In genomic region chr13:110444226-110444653, GRCh38 we compare ENCODE assay signal across 8 cellular contexts.
A peak's percentile ranks its signal among the peaks of the same experiment; 100 is the strongest.
DNase-seq lines count a peak whose midpoint lies in the region; ATAC-seq lines count a peak whose summit lies in the region.

No MANE protein-coding gene starts in this region.

- H3K27ac ChIP-seq in naive thymus-derived CD4-positive, alpha-beta T cell (ENCODE audit: low read depth, low read length), result no peak overlapping the region

- H3K27me3 Mint-ChIP-seq in naive thymus-derived CD4-positive, alpha-beta T cell, result peaks cover 25 to 58% (median 51%) of the 10 kb centered on the region in 5 donors
- peaks cover 3 to 12% (median 6%) of the 10 kb centered on the region in 3 donors for H3K27me3 Mint-ChIP-seq in immature natural killer cell (ENCODE audit: low read depth in 3 of 3)

- POLR2A ChIA-PET in naive thymus-derived CD4-positive, alpha-beta T cell (lab: Charles Lee), result no interaction called here

- DNase-seq in DMS53 (lab: John Stamatoyannopoulos, UW) (peak; percentile 62), OCI-M1 (lab: John Stamatoyannopoulos, UW) (peak; percentile 49), left ventricle myocardium superior (no peak), immature natural killer cell (no peak), NCI-H1417 treated with DMSO at 0.1 percent for 48 hours (lab: John Stamatoyannopoulos, UW) (no peak)
- DNase-seq in naive thymus-derived CD4-positive, alpha-beta T cell, result no peak

- intact Hi-C loops in left ventricle myocardium superior (cut with micrococcal nuclease), result no loop called here
- intact Hi-C loops in naive thymus-derived CD4-positive, alpha-beta T cell (cut with micrococcal nuclease), result loop anchor here in 1 of 2 donors (1.0 kb wide), 1 partner anchor 222 kb away; no protein-coding TSS in a partner anchor

- H3K9me3 Mint-ChIP-seq in naive thymus-derived CD4-positive, alpha-beta T cell, result no peaks in the 10 kb centered on the region
- no peaks in the 10 kb centered on the region for H3K9me3 Mint-ChIP-seq in immature natural killer cell

- CTCF ChIA-PET in naive thymus-derived CD4-positive, alpha-beta T cell (lab: Charles Lee), result no interaction called here

- H3K4me1 ChIP-seq in naive thymus-derived CD4-positive, alpha-beta T cell (ENCODE audit: control insufficient read depth in 2 of 2, insufficient read depth in 2 of 2, low read length in 2 of 2), result no peaks in the 10 kb centered on the region

- ATAC-seq in GM21526 (IDR thresholded peaks at IDR 0.05; ENCODE audit: low FRiP score, unreplicated experiment) (peak; percentile 64), left ventricle myocardium superior (peak; percentile 84), HG03196 (IDR thresholded peaks at IDR 0.05; ENCODE audit: unreplicated experiment) (no peak)
- no peak for ATAC-seq in naive thymus-derived CD4-positive, alpha-beta T cell

- H3K9me3 ChIP-seq in naive thymus-derived CD4-positive, alpha-beta T cell (ENCODE audit: control insufficient read depth in 2 of 3, low read length in 3 of 3), result no peaks in the 10 kb centered on the region

- no peaks in the 10 kb centered on the region for H3K36me3 Mint-ChIP-seq in naive thymus-derived CD4-positive, alpha-beta T cell
- H3K36me3 Mint-ChIP-seq in immature natural killer cell, result no peaks in the 10 kb centered on the region

- H3K4me1 Mint-ChIP-seq in naive thymus-derived CD4-positive, alpha-beta T cell, result no peaks in the 10 kb centered on the region
- H3K4me1 Mint-ChIP-seq in immature natural killer cell, result no peaks in the 10 kb centered on the region

- H3K36me3 ChIP-seq in naive thymus-derived CD4-positive, alpha-beta T cell (ENCODE audit: control insufficient read depth in 2 of 3, insufficient read depth in 3 of 3, low read length in 3 of 3), result no peaks in the 10 kb centered on the region

- no peak overlapping the region for H3K4me3 Mint-ChIP-seq in naive thymus-derived CD4-positive, alpha-beta T cell
- H3K4me3 Mint-ChIP-seq in immature natural killer cell, result no peak overlapping the region

- H3K27ac Mint-ChIP-seq in naive thymus-derived CD4-positive, alpha-beta T cell, result no peak overlapping the region
- no peak overlapping the region for H3K27ac Mint-ChIP-seq in immature natural killer cell

- no peak overlapping the region for H3K4me3 ChIP-seq in naive thymus-derived CD4-positive, alpha-beta T cell (ENCODE audit: low read length)

- H3K27me3 ChIP-seq in naive thymus-derived CD4-positive, alpha-beta T cell (ENCODE audit: control insufficient read depth in 2 of 2, insufficient read depth in 2 of 2, low read length in 2 of 2), result no peaks in the 10 kb centered on the region

Comparison
In these comparisons a context has a peak if more than half of its experiments do, and no peak if none do; other contexts are left out.
1. DNase-seq: peak in DMS53 (single experiment) and OCI-M1 (single experiment); none in left ventricle myocardium superior (single experiment), naive thymus-derived CD4-positive, alpha-beta T cell (0 of 9), immature natural killer cell (0 of 3) and NCI-H1417 treated with DMSO at 0.1 percent for 48 hours (single experiment).
2. ATAC-seq: peak in GM21526 (single experiment) and left ventricle myocardium superior (single experiment); none in HG03196 (single experiment) and naive thymus-derived CD4-positive, alpha-beta T cell (single experiment).